In the genomic region with DNA sequence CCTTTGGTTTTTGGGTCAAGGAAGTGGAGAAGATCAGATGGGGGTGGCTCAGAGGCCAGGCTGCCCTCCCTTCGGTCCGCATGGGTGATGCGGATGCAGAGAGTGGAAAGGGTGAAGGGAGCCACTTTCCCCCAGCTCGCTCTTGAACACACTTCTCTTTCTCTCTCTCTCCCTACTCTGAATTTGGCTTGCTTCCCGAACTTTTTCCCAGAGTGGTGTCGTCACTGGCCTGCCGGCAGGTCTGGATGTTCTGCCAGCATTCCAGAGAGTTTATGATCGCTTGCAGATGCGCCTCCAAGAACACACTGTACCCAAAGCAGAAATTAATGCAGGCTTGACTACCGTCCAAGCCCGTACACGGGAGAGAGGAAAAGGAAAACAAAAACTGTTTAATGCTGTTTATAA, we compare ENCODE assay signal across 8 cellular contexts.
DNase-seq lines count a peak whose midpoint lies in the region; ATAC-seq, FAIRE-seq and TF ChIP-seq lines count a peak whose summit lies in the region.

No MANE protein-coding gene starts in this region.

- H3K27me3 ChIP-seq in right atrium auricular region (no peaks in the 10 kb centered on the region), sigmoid colon (no peaks in the 10 kb centered on the region)

- peak; percentile 100 for TF ChIP-seq EP300 in sigmoid colon (IDR thresholded peaks at IDR 0.05)

- ATAC-seq in HG03571 (IDR thresholded peaks at IDR 0.05; ENCODE audit: unreplicated experiment): no peak
- ATAC-seq in HG03460 (IDR thresholded peaks at IDR 0.05; ENCODE audit: unreplicated experiment): no peak

- WGBS in sigmoid colon, 2 donors: 7 to 52% methylated on average over 12 of the region's 12 CpGs

- H3K27ac ChIP-seq in angular gyrus (ENCODE audit: low read depth, low read length): peak overlapping the region; percentile 100
- H3K27ac ChIP-seq in right atrium auricular region: peak overlapping the region; percentile 99
- peak overlapping the region; percentile 94 to 99 (median 97) for H3K27ac ChIP-seq in sigmoid colon

- intact Hi-C loops in sigmoid colon (cut with DNase I): loop anchor here (2.0 to 5.0 kb wide), 2 partner anchors 95 to 104 kb away; a partner anchor contains a TSS

- peaks cover 2 to 94% of the 10 kb centered on the region in 2 donors for H3K4me1 ChIP-seq in right atrium auricular region
- peaks cover 0 to 93% (median 90%) of the 10 kb centered on the region in 4 donors for H3K4me1 ChIP-seq in sigmoid colon

- TF ChIP-seq CTCF in right atrium auricular region (IDR thresholded peaks at IDR 0.05) (no peak), sigmoid colon (IDR thresholded peaks at IDR 0.05) (no peak)

- H3K9me3 ChIP-seq in right atrium auricular region: no peaks in the 10 kb centered on the region
- H3K9me3 ChIP-seq in sigmoid colon: no peaks in the 10 kb centered on the region

- no peak for FAIRE-seq in GM12892 (lab: Jason Lieb, UNC)

- DNase-seq in AG08396 (ENCODE audit: low spot score) (peak; percentile 85), M059J (ENCODE audit: low read depth) (peak; percentile 96), right atrium auricular region (ENCODE audit: low spot score) (peak; percentile 99), sigmoid colon (peak; percentile 99), GM12892 (ENCODE audit: insufficient read length) (no peak)

- H3K4me3 ChIP-seq in right atrium auricular region (peak overlapping the region in 1 of 2 donors; percentile 21), sigmoid colon (peak overlapping the region in 1 of 4 donors; percentile 34)

- TF ChIP-seq POLR2A in sigmoid colon (IDR thresholded peaks at IDR 0.05): peak; percentile 32 to 48
- no peak for TF ChIP-seq POLR2A in GM12892 (IDR thresholded peaks at IDR 0.05; ENCODE audit: low read depth, low read length)

- H3K36me3 ChIP-seq in right atrium auricular region (peaks cover 12% of the 10 kb centered on the region), sigmoid colon (peaks cover 3 to 12% (median 4%) of the 10 kb centered on the region in 4 donors)
